In the genomic region with DNA sequence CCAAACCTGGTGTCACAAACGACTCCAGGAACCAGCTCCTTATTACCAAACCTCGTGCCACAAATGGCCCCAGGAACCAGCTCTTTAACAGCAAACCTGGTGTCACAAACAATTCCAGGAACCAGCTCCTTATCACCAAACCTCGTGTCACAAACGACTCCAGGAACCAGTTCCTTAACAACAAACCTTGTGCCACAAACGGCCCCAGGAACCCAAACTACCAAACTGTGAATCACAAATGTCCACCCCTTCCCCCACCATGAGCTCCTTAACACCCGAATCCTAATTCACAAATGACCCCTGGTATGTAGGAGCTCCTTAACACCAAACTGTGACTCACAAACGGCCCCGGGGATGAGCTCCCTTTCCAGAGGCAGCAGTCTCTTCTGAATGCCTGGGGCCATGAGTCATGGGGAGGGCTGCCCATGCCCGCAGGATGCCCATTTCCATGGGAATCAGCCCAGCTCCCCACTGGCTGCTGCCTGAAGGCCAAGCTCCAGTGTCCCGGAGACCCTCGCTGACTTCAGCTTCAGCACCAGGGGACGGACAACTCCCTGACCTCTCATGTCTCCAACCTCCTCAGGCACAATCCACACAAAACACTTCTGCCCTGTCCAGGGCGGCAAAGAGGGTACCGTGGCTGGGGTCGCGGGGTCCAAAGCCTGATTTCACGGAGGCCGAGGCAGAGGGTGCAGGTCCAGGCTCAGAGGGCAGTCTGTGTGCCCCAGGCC, we compare ENCODE assay signal across 9 cellular contexts.
DNase-seq lines count a peak whose midpoint lies in the region; TF ChIP-seq lines count a peak whose summit lies in the region.
"Had no signal": no experiment of that assay in that cellular context is flagged by ENCODE, and none has a peak within 500 bp of the region (broad histone marks: within the 10 kb centered on the region; RNA-seq: fewer than 3 reads in every experiment).

No MANE protein-coding gene starts in this region.

- 69% methylated on average over 13 of the region's 18 CpGs for WGBS in esophagus muscularis mucosa

- in situ Hi-C loops in Caki2 (cut with HindIII; ENCODE audit: low pct_unique_long_range_greater_than_20kb, low sequenced_read_pairs): no loop called here
- in situ Hi-C loops in KBM-7 (cut with MboI; ENCODE audit: low pct_unique_long_range_greater_than_20kb, low sequenced_read_pairs): no loop called here

- H3K4me1 ChIP-seq in esophagus muscularis mucosa: peaks cover 0 to 11% (median 0%) of the 10 kb centered on the region in 4 donors

- no peak for TF ChIP-seq EP300 in esophagus muscularis mucosa (IDR thresholded peaks at IDR 0.05)

- peaks cover 0 to 9% (median 0%) of the 10 kb centered on the region in 4 donors for H3K9me3 ChIP-seq in esophagus muscularis mucosa

- H3K27me3 ChIP-seq in esophagus muscularis mucosa: no peaks in the 10 kb centered on the region

- DNase-seq in Caki2 (ENCODE audit: low read depth): peak; percentile 54
- peak; percentile 81 for DNase-seq in KBM-7
- peak; percentile 73 for DNase-seq in amniotic epithelial cell (ENCODE audit: low read depth)
- DNase-seq in kidney tubule cell (ENCODE audit: low spot score): peak; percentile 94
- no peak for DNase-seq in activated effector memory CD4-positive, alpha-beta T cell treated with anti-CD3 and anti-CD28 coated beads, Interleukin-2, amount 50 U/mL, for 16 hours
- DNase-seq in GM19240 (ENCODE audit: insufficient read length, low spot score): no peak
- DNase-seq in mesenteric fat pad (ENCODE audit: low spot score): no peak
- DNase-seq in esophagus muscularis mucosa (ENCODE audit: extremely low spot score): no peak

- H3K27ac ChIP-seq in esophagus muscularis mucosa (replicated peaks in 1 of 4): no peak overlapping the region
- H3K27ac ChIP-seq: skin epidermis had no signal

- intact Hi-C loops in esophagus muscularis mucosa (cut with DNase I): no loop called here

- H3K4me3 ChIP-seq in esophagus muscularis mucosa: no peak overlapping the region
- H3K4me3 ChIP-seq: skin epidermis had no signal

- TF ChIP-seq CTCF in esophagus muscularis mucosa (IDR thresholded peaks at IDR 0.05): no peak

- H3K36me3 ChIP-seq in esophagus muscularis mucosa: peaks cover 0 to 28% (median 12%) of the 10 kb centered on the region in 4 donors

- TF ChIP-seq POLR2A in esophagus muscularis mucosa (IDR thresholded peaks at IDR 0.05; ENCODE audit: low read depth): no peak

Comparison
In these comparisons a context has a peak if more than half of its experiments do, and no peak if none do; other contexts are left out.
1. DNase-seq: peak in Caki2 (single experiment), KBM-7 (single experiment), amniotic epithelial cell (single experiment) and kidney tubule cell (single experiment); none in activated effector memory CD4-positive, alpha-beta T cell treated with anti-CD3 and anti-CD28 coated beads, Interleukin-2, amount 50 U/mL, for 16 hours (single experiment), GM19240 (single experiment), mesenteric fat pad (single experiment) and esophagus muscularis mucosa (single experiment).